13 cellular contexts compared by ENCODE assay signal in genomic region chr9:133881671-133882381, GRCh38.
DNase-seq lines count a peak whose midpoint lies in the region; ATAC-seq, FAIRE-seq and TF ChIP-seq lines count a peak whose summit lies in the region.
"Had no signal": no experiment of that assay in that cellular context is flagged by ENCODE, and none has a peak within 500 bp of the region (broad histone marks: within the 10 kb centered on the region; RNA-seq: fewer than 3 reads in every experiment).

No MANE protein-coding gene starts in this region.

- H3K9me3 ChIP-seq in H1 (ENCODE audit: insufficient read depth in 2 of 2, low read depth in 1 of 2, low read length in 1 of 2) = no peaks in the 10 kb centered on the region
- no peaks in the 10 kb centered on the region for H3K9me3 ChIP-seq in neuronal stem cell (replicated peaks in 1 of 2; ENCODE audit: control insufficient read depth in 2 of 2, insufficient read depth in 1 of 2, low read depth in 1 of 2, low read length in 2 of 2)
- H3K9me3 ChIP-seq: HAP-1 had no signal

- H3K36me3 ChIP-seq in GM23338 (ENCODE audit: insufficient read depth) (no peaks in the 10 kb centered on the region), H1 (ENCODE audit: control insufficient read depth in 2 of 4, insufficient read depth in 4 of 4, low read length in 3 of 4) (no peaks in the 10 kb centered on the region), neuronal stem cell (replicated peaks in 1 of 2; ENCODE audit: control insufficient read depth in 2 of 2, insufficient read depth in 2 of 2, low read length in 2 of 2) (no peaks in the 10 kb centered on the region)
- H3K36me3 ChIP-seq: HAP-1 had no signal

- no peak overlapping the region for H3K14ac ChIP-seq in H1 (ENCODE audit: insufficient read length)
- H3K14ac ChIP-seq in neuronal stem cell (ENCODE audit: low read length) = peak overlapping the region; percentile 72

- no peak overlapping the region for H3K4me3 Mint-ChIP-seq in GM23338
- H3K4me3 Mint-ChIP-seq: activated naive CD8-positive, alpha-beta T cell treated with anti-CD3 and anti-CD28 coated beads for 36 hours; CD8-positive, alpha-beta memory T cell had no signal

- CTCF ChIA-PET in H1 (lab: Charles Lee; ENCODE audit: partially characterized antibody) = interaction anchor here (0.9 to 4.2 kb wide), 2 partner anchors 87 to 112 kb away, joined by 3 to 16 read pairs; no protein-coding TSS in a partner anchor

- H4K8ac ChIP-seq in H1 (ENCODE audit: extremely low read depth, insufficient read depth, low read length) (0 out of 2 replicates have a peak overlapping the region, but pooled peaks have one; percentile 41), neuronal stem cell (ENCODE audit: low read depth, low read length) (no peak overlapping the region)

- H3K27me3 ChIP-seq in GM23338 (ENCODE audit: insufficient read depth) = no peaks in the 10 kb centered on the region
- H3K27me3 ChIP-seq in H1 (replicated peaks in 1 of 4; ENCODE audit: control insufficient read depth in 3 of 4, extremely low read depth in 1 of 4, insufficient read depth in 3 of 4, low read length in 3 of 4) = no peaks in the 10 kb centered on the region
- no peaks in the 10 kb centered on the region for H3K27me3 ChIP-seq in neuronal stem cell (ENCODE audit: control insufficient read depth in 3 of 3, insufficient read depth in 3 of 3, low read depth in 1 of 3, low read length in 3 of 3)

- H2BK15ac ChIP-seq in H1 (ENCODE audit: low read length) = 0 out of 2 replicates have a peak overlapping the region, but pooled peaks have one; percentile 31
- peak overlapping the region; percentile 18 for H2BK15ac ChIP-seq in neuronal stem cell (ENCODE audit: low read length)

- H3K27ac ChIP-seq in GM23338 (ENCODE audit: low read depth) (peak overlapping the region; percentile 69; the same call in 1 of the 2 replicates), H1 (ENCODE audit: low read depth, low read length) (0 out of 2 replicates have a peak overlapping the region, but pooled peaks have one; percentile 35), neuronal stem cell (replicated peaks; ENCODE audit: low read length) (peak overlapping the region; percentile 31)

- peaks cover 56% of the 10 kb centered on the region for H3K79me2 ChIP-seq in GM23338 (replicated peaks; ENCODE audit: insufficient read depth)
- H3K79me2 ChIP-seq in H1 (ENCODE audit: control insufficient read depth in 1 of 2, insufficient read depth in 2 of 2, low read length in 2 of 2) = peaks cover 0 to 68% of the 10 kb centered on the region in 2 experiments; a peak in 2 of 4 replicates

- POLR2A ChIA-PET in H1 (lab: Charles Lee; ENCODE audit: partially characterized antibody) = interaction anchor here (0.6 kb wide), 1 partner anchor 11 kb away, joined by 3 read pairs; no protein-coding TSS in a partner anchor

- no peaks in the 10 kb centered on the region; the same call in 1 of the 3 replicates for H3K9me3 Mint-ChIP-seq in GM23338
- H3K9me3 Mint-ChIP-seq: activated naive CD8-positive, alpha-beta T cell treated with anti-CD3 and anti-CD28 coated beads for 36 hours; CD8-positive, alpha-beta memory T cell had no signal

- peak overlapping the region; percentile 88 for H3K27ac Mint-ChIP-seq in GM23338
- H3K27ac Mint-ChIP-seq: activated naive CD8-positive, alpha-beta T cell treated with anti-CD3 and anti-CD28 coated beads for 36 hours; CD8-positive, alpha-beta memory T cell had no signal

- H3F3A ChIP-seq in GM23338 (replicated peaks; ENCODE audit: low read depth) = no peaks in the 10 kb centered on the region

- H3K4ac ChIP-seq in H1 (replicated peaks; ENCODE audit: insufficient read length, low read depth, low read length) (no peak overlapping the region), neuronal stem cell (ENCODE audit: low read length) (no peak overlapping the region)

- TF ChIP-seq CTCF in GM23338 (conservative IDR thresholded peaks at IDR 0.05; ENCODE audit: low read depth in 2 of 2) = no peak
- no peak for TF ChIP-seq CTCF in H1 (IDR thresholded peaks at IDR 0.05; ENCODE audit: control extremely low read depth in 1 of 3, insufficient read depth in 1 of 3, low read depth in 1 of 3, low read length in 3 of 3)
- TF ChIP-seq CTCF in GM13977 (IDR thresholded peaks at IDR 0.05; ENCODE audit: extremely low read depth, insufficient read depth, missing control alignments) = no peak

- no peak for FAIRE-seq in H1 (lab: Jason Lieb, UNC)

- H3K18ac ChIP-seq in H1 (ENCODE audit: extremely low read depth, low read length) (peak overlapping the region; percentile 78), neuronal stem cell (ENCODE audit: low read length) (peak overlapping the region; percentile 93)

- H2AFZ ChIP-seq in GM23338 = no peak overlapping the region
- no peak overlapping the region for H2AFZ ChIP-seq in H1 (ENCODE audit: low read length)
- H2AFZ ChIP-seq in neuronal stem cell (ENCODE audit: low read length) = no peak overlapping the region

- no peak for TF ChIP-seq POLR2A in H1 (IDR thresholded peaks at IDR 0.05; ENCODE audit: control extremely low read depth in 1 of 2, low read depth in 2 of 2, low read length in 2 of 2)

- peaks cover 16% of the 10 kb centered on the region for H3K27me3 Mint-ChIP-seq in GM23338 (ENCODE audit: insufficient read depth, low read depth, poor library complexity)
- H3K27me3 Mint-ChIP-seq: activated naive CD8-positive, alpha-beta T cell treated with anti-CD3 and anti-CD28 coated beads for 36 hours had no signal

- no peaks in the 10 kb centered on the region for H3K9me2 ChIP-seq in GM23338 (ENCODE audit: insufficient read depth)

- no peak for DNase-seq in GM23338 (ENCODE audit: low spot score)
- DNase-seq in NCI-H2196 (lab: John Stamatoyannopoulos, UW; ENCODE audit: unreplicated experiment) = peak; percentile 75
- DNase-seq in H1 (ENCODE audit: low read depth in 1 of 2, low spot score in 2 of 2) = no peak
- DNase-seq in neuronal stem cell (ENCODE audit: low spot score) = no peak
- DNase-seq in activated CD4-positive, CD25-positive, alpha-beta regulatory T cell treated with anti-CD3 and anti-CD28 coated beads, Interleukin-2, amount 50 U/mL, for 72 hours = no peak
- no peak for DNase-seq in GM13977 (ENCODE audit: low spot score)
- DNase-seq in GF-D8 (lab: John Stamatoyannopoulos, UW) = no peak
- no peak for DNase-seq in GM19238 (ENCODE audit: insufficient read length, low spot score)
- DNase-seq: activated naive CD8-positive, alpha-beta T cell treated with anti-CD3 and anti-CD28 coated beads for 36 hours; CD8-positive, alpha-beta memory T cell; effector CD4-positive, alpha-beta T cell; stimulated activated CD8-positive, alpha-beta memory T cell treated with anti-CD3 and anti-CD28 coated beads, Interleukin-4, amount 100 ng/mL, for 48 hours had no signal

- peak; percentile 29 for ATAC-seq in GM23338

- no peaks in the 10 kb centered on the region for H3K4me1 ChIP-seq in GM23338 (ENCODE audit: insufficient read depth)
- H3K4me1 ChIP-seq in H1 (replicated peaks in 1 of 4; ENCODE audit: control insufficient read depth in 3 of 4, insufficient read depth in 4 of 4, low read length in 3 of 4) = peaks cover 0 to 24% (median 13%) of the 10 kb centered on the region in 4 experiments; a peak in 6 of 7 replicates
- peaks cover 25 to 41% of the 10 kb centered on the region in 2 donors for H3K4me1 ChIP-seq in neuronal stem cell (ENCODE audit: control insufficient read depth in 2 of 2, insufficient read depth in 1 of 2, low read depth in 1 of 2, low read length in 2 of 2)
- H3K4me1 ChIP-seq: HAP-1 had no signal

- H3K4me3 ChIP-seq in GM23338 = no peak overlapping the region
- H3K4me3 ChIP-seq in H1 (ENCODE audit: extremely low read depth in 1 of 4, insufficient read depth in 2 of 4, low read depth in 3 of 4, low read length in 4 of 4) = no peak overlapping the region
- no peak overlapping the region for H3K4me3 ChIP-seq in neuronal stem cell (ENCODE audit: low read length in 2 of 2)
- H3K4me3 ChIP-seq: HAP-1 had no signal

- H3K56ac ChIP-seq in H1 (replicated peaks; ENCODE audit: insufficient read length, low read depth, low read length) = no peak overlapping the region

- no peak overlapping the region for H3K23ac ChIP-seq in H1 (ENCODE audit: insufficient read length)
- peak overlapping the region; percentile 58 for H3K23ac ChIP-seq in neuronal stem cell (ENCODE audit: low read depth, low read length, poor library complexity)

- H3K4me2 ChIP-seq in GM23338 (no peak overlapping the region), H1 (ENCODE audit: insufficient read depth in 1 of 2, low read depth in 2 of 2, low read length in 2 of 2) (no peak overlapping the region), neuronal stem cell (ENCODE audit: insufficient read depth, low read length, poor library complexity, severe bottlenecking) (no peak overlapping the region)

- H3K79me1 ChIP-seq in H1 (ENCODE audit: low read depth, low read length) = peaks cover 15% of the 10 kb centered on the region
- H3K79me1 ChIP-seq in neuronal stem cell (ENCODE audit: low read depth, low read length) = peaks cover 31% of the 10 kb centered on the region

- H2BK20ac ChIP-seq in H1 (ENCODE audit: low read length) = 0 out of 2 replicates have a peak overlapping the region, but pooled peaks have one; percentile 55

- WGBS in H1 (ENCODE audit: extremely low coverage in 1 of 2, insufficient coverage in 1 of 2, insufficient read length in 1 of 2, insufficient replicate concordance in 2 of 2, low coverage in 1 of 2, low lambda C conversion rate in 2 of 2, missing lambda C conversion rate in 1 of 2), 2 experiments = 85% methylated on average over 24 of the region's 24 CpGs; no CpG with 5 or more reads in 1 of the 2 experiments
- no CpG with 5 or more reads among the region's 24 CpGs for WGBS in neuronal stem cell (ENCODE audit: extremely low coverage in 2 of 2, insufficient read length in 2 of 2, insufficient replicate concordance in 1 of 2), 2 donors

- H4K20me1 ChIP-seq in GM23338 (replicated peaks; ENCODE audit: insufficient read depth) (no peaks in the 10 kb centered on the region; the same call in 1 of the 2 replicates), H1 (replicated peaks in 1 of 2; ENCODE audit: control insufficient read depth in 1 of 2, insufficient read depth in 2 of 2, low read length in 2 of 2) (peaks cover 4 to 6% of the 10 kb centered on the region in 2 experiments)

- H2BK12ac ChIP-seq in H1 (ENCODE audit: low read depth, low read length) (peak overlapping the region; percentile 68; the same call in 1 of the 2 replicates), neuronal stem cell (ENCODE audit: low read length) (peak overlapping the region; percentile 84)

- peak overlapping the region; percentile 94 for H2BK5ac ChIP-seq in H1 (ENCODE audit: low read depth, low read length)
- peak overlapping the region; percentile 94 for H2BK5ac ChIP-seq in neuronal stem cell (ENCODE audit: low read length)

- no peak for TF ChIP-seq EP300 in H1 (IDR thresholded peaks at IDR 0.05; ENCODE audit: borderline replicate concordance in 1 of 2, low read depth in 2 of 2, low read length in 2 of 2)

- H3K23me2 ChIP-seq in H1 (ENCODE audit: low read depth, low read length) = no peaks in the 10 kb centered on the region

- peaks cover 41% of the 10 kb centered on the region for H3K4me1 Mint-ChIP-seq in GM23338
- H3K4me1 Mint-ChIP-seq: activated naive CD8-positive, alpha-beta T cell treated with anti-CD3 and anti-CD28 coated beads for 36 hours; CD8-positive, alpha-beta memory T cell had no signal

- H3K36me3 Mint-ChIP-seq in GM23338 (ENCODE audit: low read depth) = no peaks in the 10 kb centered on the region
- H3K36me3 Mint-ChIP-seq: activated naive CD8-positive, alpha-beta T cell treated with anti-CD3 and anti-CD28 coated beads for 36 hours; CD8-positive, alpha-beta memory T cell had no signal

- TF ChIP-seq RAD21 in H1 (IDR thresholded peaks at IDR 0.05 in 1 of 2, conservative IDR thresholded peaks at IDR 0.05 in 1 of 2; ENCODE audit: low read depth in 2 of 2, low read length in 2 of 2) = no peak

- H2BK120ac ChIP-seq in H1 (replicated peaks; ENCODE audit: low read depth, low read length) = no peak overlapping the region
- H2BK120ac ChIP-seq in neuronal stem cell (ENCODE audit: low read depth, low read length) = peak overlapping the region; percentile 90

- in situ Hi-C loops in GM13977 (cut with MboI; ENCODE audit: low pct_unique_long_range_greater_than_20kb, low sequenced_read_pairs, unreplicated experiment) = no loop called here

- no peak overlapping the region for H4K5ac ChIP-seq in H1 (ENCODE audit: insufficient read length, low read depth, low read length)

- H4K91ac ChIP-seq in H1 (replicated peaks; ENCODE audit: insufficient read length, low read length) (peak overlapping the region; percentile 66), neuronal stem cell (ENCODE audit: low read depth, low read length, poor library complexity) (peak overlapping the region; percentile 66)

- H2AK5ac ChIP-seq in H1 (ENCODE audit: low read depth, low read length) = peak overlapping the region; percentile 95; the same call in 1 of the 2 replicates
- H2AK5ac ChIP-seq in neuronal stem cell (ENCODE audit: low read depth, low read length) = peak overlapping the region; percentile 79

- H3K9ac ChIP-seq in H1 (replicated peaks in 1 of 4; ENCODE audit: extremely low read depth in 1 of 4, low read depth in 3 of 4, low read length in 3 of 4) = 0 out of 7 replicates have a peak overlapping the region, but pooled peaks of 1 of the 4 experiments have one; percentile 8
- peak overlapping the region; percentile 32 for H3K9ac ChIP-seq in neuronal stem cell (ENCODE audit: low read depth, low read length, poor library complexity)
